ENCODE assay signal across 7 cellular contexts in genomic region chr6:1610497-1611321, GRCh38. TPM values are rescaled to one million over a fixed set of nuclear protein-coding genes. Genes with fewer than 3 reads are reported as not detected.
DNase-seq lines count a peak whose midpoint lies in the region; ATAC-seq and TF ChIP-seq lines count a peak whose summit lies in the region.

No MANE protein-coding gene starts in this region.

- H2AFZ ChIP-seq in fibroblast of lung (ENCODE audit: low read length) = peak overlapping the region; percentile 58
- H2AFZ ChIP-seq in trophoblast cell (ENCODE audit: insufficient read depth, low read length, poor library complexity) = no peak overlapping the region

- H3K27me3 ChIP-seq in fibroblast of lung (ENCODE audit: control insufficient read depth, insufficient read depth, low read length) (peaks cover 37% of the 10 kb centered on the region), trophoblast cell (ENCODE audit: insufficient read depth, low read length) (peaks cover 84% of the 10 kb centered on the region)

- no peak overlapping the region for H2AK5ac ChIP-seq in trophoblast cell (ENCODE audit: low read length)

- H3K27ac ChIP-seq in fibroblast of lung (ENCODE audit: insufficient read depth, low read length) = peak overlapping the region; percentile 66
- no peak overlapping the region for H3K27ac ChIP-seq in trophoblast cell (ENCODE audit: low read depth, low read length)

- H3K4ac ChIP-seq in trophoblast cell (ENCODE audit: low read depth, low read length) = no peak overlapping the region

- peaks cover 27% of the 10 kb centered on the region for H3K4me1 Mint-ChIP-seq in T-helper 1 cell treated with Interleukin-12 subunit alpha and Interleukin-12 subunit beta and Interleukin-4 antibody, amounts not matched to agents 30 μg/mL and 1 μg/mL, for 36 hours (ENCODE audit: low read depth)

- no peaks in the 10 kb centered on the region for H3K79me1 ChIP-seq in trophoblast cell (ENCODE audit: low read length)

- no peak overlapping the region for H4K91ac ChIP-seq in trophoblast cell (ENCODE audit: low read depth, low read length)

- H3K9me3 ChIP-seq in fibroblast of lung (ENCODE audit: control insufficient read depth, insufficient read depth, low read depth, low read length) (no peaks in the 10 kb centered on the region), trophoblast cell (ENCODE audit: insufficient read depth, low read depth, low read length) (peaks cover 10% of the 10 kb centered on the region)

- ATAC-seq in HG02759 (IDR thresholded peaks at IDR 0.05; ENCODE audit: unreplicated experiment) = peak; percentile 20
- ATAC-seq in HG02623 (IDR thresholded peaks at IDR 0.05; ENCODE audit: unreplicated experiment) = no peak

- TF ChIP-seq CTCF in GM12865 (IDR thresholded peaks at IDR 0.05; ENCODE audit: insufficient read depth, low read depth, low read length, missing control alignments) (no peak), fibroblast of lung (conservative IDR thresholded peaks at IDR 0.05 in 1 of 2, IDR thresholded peaks at IDR 0.05 in 1 of 2; ENCODE audit: low read depth in 1 of 2, low read length in 2 of 2) (no peak)

- peak overlapping the region; percentile 57 for H3K27ac Mint-ChIP-seq in T-helper 1 cell treated with Interleukin-12 subunit alpha and Interleukin-12 subunit beta and Interleukin-4 antibody, amounts not matched to agents 30 μg/mL and 1 μg/mL, for 36 hours

- H4K12ac ChIP-seq in trophoblast cell (ENCODE audit: low read depth, low read length) = no peak overlapping the region

- DNase-seq in GM12865 (ENCODE audit: low read depth) (peak; percentile 33), fibroblast of lung (ENCODE audit: low read depth in 2 of 2) (peak; percentile 36 to 45), trophoblast cell (peak in 1 of 2 donors; percentile 42), CD1c-positive myeloid dendritic cell (ENCODE audit: extremely low spot score) (no peak)

- H3K4me3 Mint-ChIP-seq in T-helper 1 cell treated with Interleukin-12 subunit alpha and Interleukin-12 subunit beta and Interleukin-4 antibody, amounts not matched to agents 30 μg/mL and 1 μg/mL, for 36 hours = peak overlapping the region; percentile 73

- no peak overlapping the region for H2BK5ac ChIP-seq in trophoblast cell (ENCODE audit: low read depth, low read length, poor library complexity)

- no peaks in the 10 kb centered on the region for H3K9me3 Mint-ChIP-seq in T-helper 1 cell treated with Interleukin-12 subunit alpha and Interleukin-12 subunit beta and Interleukin-4 antibody, amounts not matched to agents 30 μg/mL and 1 μg/mL, for 36 hours

- peaks cover 66% of the 10 kb centered on the region for H3K27me3 Mint-ChIP-seq in T-helper 1 cell treated with Interleukin-12 subunit alpha and Interleukin-12 subunit beta and Interleukin-4 antibody, amounts not matched to agents 30 μg/mL and 1 μg/mL, for 36 hours (ENCODE audit: low read depth)

- H3K79me2 ChIP-seq in fibroblast of lung (ENCODE audit: control insufficient read depth, insufficient read depth, low read length) (peaks cover 2% of the 10 kb centered on the region), trophoblast cell (ENCODE audit: control insufficient read depth, insufficient read depth, low read length, poor library complexity) (no peaks in the 10 kb centered on the region)

- H3K4me3 ChIP-seq in GM12865 (ENCODE audit: low read depth, low read length) = peak overlapping the region; percentile 41
- H3K4me3 ChIP-seq in fibroblast of lung (replicated peaks in 1 of 4; ENCODE audit: control extremely low read depth in 1 of 4, insufficient read depth in 1 of 4, low read depth in 3 of 4, low read length in 4 of 4) = peak overlapping the region; percentile 55 to 67 (median 61)
- H3K4me3 ChIP-seq in trophoblast cell (ENCODE audit: low read depth, low read length) = peak overlapping the region; percentile 60

- peaks cover 4% of the 10 kb centered on the region for H3K36me3 Mint-ChIP-seq in T-helper 1 cell treated with Interleukin-12 subunit alpha and Interleukin-12 subunit beta and Interleukin-4 antibody, amounts not matched to agents 30 μg/mL and 1 μg/mL, for 36 hours (ENCODE audit: low read depth)

- H4K8ac ChIP-seq in trophoblast cell (ENCODE audit: low read depth, low read length) = no peak overlapping the region

- peak overlapping the region; percentile 58 for H3K9ac ChIP-seq in fibroblast of lung (ENCODE audit: insufficient read depth, low read length)
- H3K9ac ChIP-seq in trophoblast cell (ENCODE audit: low read length) = no peak overlapping the region

- no peaks in the 10 kb centered on the region for H4K20me1 ChIP-seq in fibroblast of lung (ENCODE audit: control insufficient read depth, extremely low read depth, insufficient read depth, low read length)

- no peak overlapping the region for H3K18ac ChIP-seq in trophoblast cell (ENCODE audit: low read length)

- no peak overlapping the region for H2BK12ac ChIP-seq in trophoblast cell (ENCODE audit: low read length)

- H3K23ac ChIP-seq in trophoblast cell (ENCODE audit: low read length) = no peak overlapping the region

- H3K36me3 ChIP-seq in fibroblast of lung (ENCODE audit: control insufficient read depth, insufficient read depth, low read length) (no peaks in the 10 kb centered on the region), trophoblast cell (ENCODE audit: control insufficient read depth in 1 of 2, insufficient read depth in 2 of 2, low read length in 2 of 2) (no peaks in the 10 kb centered on the region)

- H3K14ac ChIP-seq in trophoblast cell (ENCODE audit: low read length) = no peak overlapping the region

- H3K4me2 ChIP-seq in fibroblast of lung (ENCODE audit: extremely low read depth, insufficient read depth, low read length) (peak overlapping the region; percentile 75), trophoblast cell (ENCODE audit: low read length) (peak overlapping the region; percentile 99)

- no peak overlapping the region for H2BK120ac ChIP-seq in trophoblast cell (ENCODE audit: insufficient read depth, low read length, poor library complexity)

- no CpG with 5 or more reads among the region's 101 CpGs for WGBS in trophoblast cell (ENCODE audit: extremely low coverage, insufficient coverage, insufficient read length)

- H3K4me1 ChIP-seq in fibroblast of lung (ENCODE audit: control insufficient read depth, extremely low read depth, insufficient read depth, low read length) = no peaks in the 10 kb centered on the region
- peaks cover 28 to 33% of the 10 kb centered on the region in 2 experiments for H3K4me1 ChIP-seq in trophoblast cell (ENCODE audit: control insufficient read depth in 1 of 2, insufficient read depth in 2 of 2, low read length in 2 of 2)

RNA-seq across cellular contexts. Expression of gene FOXC1, which starts 1.0 kb away (rescaled TPM):
- total RNA-seq in fibroblast of lung = 0.66 and 0.77 TPM in 2 replicates
- 2.3 TPM in 2 replicates for polyA plus RNA-seq in fibroblast of lung
- 2.4 and 2.6 TPM in 2 replicates for polyA plus RNA-seq in fibroblast of lung (2012)
- 0.52 and 1.1 TPM in 2 replicates for polyA minus RNA-seq in fibroblast of lung (ENCODE audit: low replicate concordance)
- polyA plus RNA-seq in trophoblast cell (2013) = 0.46 and 0.59 TPM in 2 replicates
